ENCODE assay signal across 8 cellular contexts in the genomic region with DNA sequence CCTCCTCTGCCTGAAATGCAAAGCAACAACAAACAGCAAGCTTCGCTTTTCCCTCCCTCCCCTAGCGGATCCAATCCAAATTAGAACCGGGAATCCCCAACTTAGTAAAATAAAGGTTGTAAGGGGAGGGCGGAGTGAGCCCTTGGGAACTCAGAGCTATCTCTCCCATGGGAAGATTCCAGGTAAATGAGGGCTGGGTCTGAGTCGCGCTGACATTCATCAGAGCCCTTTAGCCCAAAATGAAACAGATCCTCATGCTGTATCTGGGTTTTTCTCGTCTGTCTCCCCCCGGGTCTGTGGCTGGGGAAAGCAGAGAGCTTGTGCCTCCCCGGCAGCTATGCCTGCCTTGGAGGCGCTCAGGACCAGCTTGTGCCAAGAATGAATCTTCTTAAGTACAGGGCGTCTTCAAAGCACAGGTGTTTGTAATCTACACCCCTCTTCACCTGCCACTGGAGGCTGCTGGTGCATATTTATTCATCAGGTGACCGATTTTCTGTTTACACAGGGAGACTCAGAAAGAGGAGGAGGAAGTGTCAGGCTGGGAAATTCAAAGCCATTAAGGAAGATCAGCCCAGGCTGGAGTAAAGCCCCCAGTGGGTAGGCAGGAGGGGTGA. TPM values are rescaled to one million over a fixed set of nuclear protein-coding genes. Genes with fewer than 3 reads are reported as not detected.
DNase-seq lines count a peak whose midpoint lies in the region; ATAC-seq and TF ChIP-seq lines count a peak whose summit lies in the region.

No MANE protein-coding gene starts in this region.

- H3K27ac ChIP-seq in neural cell (ENCODE audit: low read length) = peak overlapping the region; percentile 99

- ATAC-seq in activated CD8-positive, alpha-beta memory T cell treated with anti-CD3 and anti-CD28 coated beads, Interleukin-2, amount 10 ng/mL, durations not matched to agents 7 days and 5 days = no peak
- ATAC-seq in effector memory CD8-positive, alpha-beta T cell (replicated peaks) = no peak

- no peaks in the 10 kb centered on the region for H3K9me2 ChIP-seq in neural cell (ENCODE audit: insufficient read depth, low read length)

- peak overlapping the region; percentile 66 for H3K27ac Mint-ChIP-seq in activated CD8-positive, alpha-beta memory T cell treated with anti-CD3 and anti-CD28 coated beads, Interleukin-2, amount 10 ng/mL, durations not matched to agents 7 days and 5 days
- H3K27ac Mint-ChIP-seq in effector memory CD8-positive, alpha-beta T cell = peak overlapping the region; percentile 94 to 95

- peaks cover 3% of the 10 kb centered on the region for H3K36me3 Mint-ChIP-seq in activated CD8-positive, alpha-beta memory T cell treated with anti-CD3 and anti-CD28 coated beads, Interleukin-2, amount 10 ng/mL, durations not matched to agents 7 days and 5 days
- peaks cover 68% of the 10 kb centered on the region for H3K36me3 Mint-ChIP-seq in effector memory CD8-positive, alpha-beta T cell (ENCODE audit: insufficient read depth)

- peaks cover 26% of the 10 kb centered on the region for H4K20me1 ChIP-seq in neural cell (ENCODE audit: insufficient read depth)

- no peak for TF ChIP-seq EP300 in neural cell (conservative IDR thresholded peaks at IDR 0.05; ENCODE audit: poor library complexity, severe bottlenecking)

- peak overlapping the region; percentile 71 for H3K4me2 ChIP-seq in neural cell (ENCODE audit: low read length)

- H3K27me3 Mint-ChIP-seq in activated CD8-positive, alpha-beta memory T cell treated with anti-CD3 and anti-CD28 coated beads, Interleukin-2, amount 10 ng/mL, durations not matched to agents 7 days and 5 days = no peaks in the 10 kb centered on the region
- no peaks in the 10 kb centered on the region for H3K27me3 Mint-ChIP-seq in effector memory CD8-positive, alpha-beta T cell

- TF ChIP-seq CTCF in neural cell (IDR thresholded peaks at IDR 0.05; ENCODE audit: poor library complexity, severe bottlenecking) (peak; percentile 52), GM13976 (IDR thresholded peaks at IDR 0.05; ENCODE audit: borderline replicate concordance, control extremely low read depth, extremely low read depth, insufficient read depth, missing control alignments) (no peak), GM10266 (IDR thresholded peaks at IDR 0.05; ENCODE audit: control insufficient read depth, insufficient read depth, low read depth, missing control alignments) (no peak)

- H2AFZ ChIP-seq in neural cell (ENCODE audit: low read depth, low read length) = no peak overlapping the region

- H3K9me3 ChIP-seq in neural cell (ENCODE audit: low read length) = no peaks in the 10 kb centered on the region

- H3K4me1 Mint-ChIP-seq in activated CD8-positive, alpha-beta memory T cell treated with anti-CD3 and anti-CD28 coated beads, Interleukin-2, amount 10 ng/mL, durations not matched to agents 7 days and 5 days = peaks cover 29% of the 10 kb centered on the region
- H3K4me1 Mint-ChIP-seq in effector memory CD8-positive, alpha-beta T cell (ENCODE audit: low read depth in 2 of 2) = peaks cover 49 to 67% of the 10 kb centered on the region in 2 donors

- no peaks in the 10 kb centered on the region for H3F3A ChIP-seq in neural cell (ENCODE audit: insufficient read depth, low read length, poor library complexity, severe bottlenecking)

- CTCF ChIA-PET in activated CD8-positive, alpha-beta memory T cell treated with anti-CD3 and anti-CD28 coated beads, Interleukin-2, amount 10 ng/mL, durations not matched to agents 7 days and 5 days (lab: Charles Lee) = interaction anchor here (1.6 to 5.3 kb wide), 6 partner anchors 11 to 138 kb away, joined by 4 to 35 read pairs (median 12); no protein-coding TSS in a partner anchor

- peak; percentile 59 for TF ChIP-seq RAD21 in neural cell (conservative IDR thresholded peaks at IDR 0.05)

- H3K4me3 Mint-ChIP-seq in activated CD8-positive, alpha-beta memory T cell treated with anti-CD3 and anti-CD28 coated beads, Interleukin-2, amount 10 ng/mL, durations not matched to agents 7 days and 5 days = peak overlapping the region; percentile 87
- peak overlapping the region; percentile 90 to 95 for H3K4me3 Mint-ChIP-seq in effector memory CD8-positive, alpha-beta T cell

- H3K4me3 ChIP-seq in neural cell (ENCODE audit: low read length) = peak overlapping the region; percentile 90

- DNase-seq in activated CD8-positive, alpha-beta memory T cell treated with anti-CD3 and anti-CD28 coated beads, Interleukin-2, amount 10 ng/mL, durations not matched to agents 7 days and 5 days = no peak
- no peak for DNase-seq in activated CD8-positive, alpha-beta memory T cell treated with anti-CD3 and anti-CD28 coated beads, Interleukin-2, amount 50 U/mL, for 48 hours
- DNase-seq in NCI-H69 (lab: John Stamatoyannopoulos, UW) (peak; percentile 94), GM13976 (ENCODE audit: low spot score) (no peak), dedifferentiated amniotic fluid mesenchymal stem cell (ENCODE audit: extremely low spot score) (no peak), GM10266 (ENCODE audit: extremely low spot score) (no peak)
- no peak for DNase-seq in effector memory CD8-positive, alpha-beta T cell

- in situ Hi-C loops in GM13976 (cut with MboI; ENCODE audit: low sequenced_read_pairs, unreplicated experiment) = loop anchor here (10.0 kb wide), 1 partner anchor 47 kb away; no protein-coding TSS in a partner anchor

- H3K36me3 ChIP-seq in neural cell (ENCODE audit: insufficient read depth, low read length) = no peaks in the 10 kb centered on the region

- H3K9ac ChIP-seq in neural cell (ENCODE audit: low read length) = peak overlapping the region; percentile 99

- H3K79me2 ChIP-seq in neural cell (replicated peaks; ENCODE audit: insufficient read depth, low read length) = peaks cover 81% of the 10 kb centered on the region

- H3K27me3 ChIP-seq in neural cell (ENCODE audit: insufficient read depth, low read depth, low read length) = no peaks in the 10 kb centered on the region

- no peaks in the 10 kb centered on the region for H3K9me3 Mint-ChIP-seq in activated CD8-positive, alpha-beta memory T cell treated with anti-CD3 and anti-CD28 coated beads, Interleukin-2, amount 10 ng/mL, durations not matched to agents 7 days and 5 days (ENCODE audit: low read depth)
- H3K9me3 Mint-ChIP-seq in effector memory CD8-positive, alpha-beta T cell = no peaks in the 10 kb centered on the region

TF ChIP-seq in neural cell, 6 proteins besides CTCF, POLR2A, EP300 and RAD21:
- no peak for TF ChIP-seq EZH2 (IDR thresholded peaks at IDR 0.05; ENCODE audit: borderline replicate concordance, insufficient read depth, low read length, poor library complexity, severe bottlenecking)
- TF ChIP-seq, protein P1, sequence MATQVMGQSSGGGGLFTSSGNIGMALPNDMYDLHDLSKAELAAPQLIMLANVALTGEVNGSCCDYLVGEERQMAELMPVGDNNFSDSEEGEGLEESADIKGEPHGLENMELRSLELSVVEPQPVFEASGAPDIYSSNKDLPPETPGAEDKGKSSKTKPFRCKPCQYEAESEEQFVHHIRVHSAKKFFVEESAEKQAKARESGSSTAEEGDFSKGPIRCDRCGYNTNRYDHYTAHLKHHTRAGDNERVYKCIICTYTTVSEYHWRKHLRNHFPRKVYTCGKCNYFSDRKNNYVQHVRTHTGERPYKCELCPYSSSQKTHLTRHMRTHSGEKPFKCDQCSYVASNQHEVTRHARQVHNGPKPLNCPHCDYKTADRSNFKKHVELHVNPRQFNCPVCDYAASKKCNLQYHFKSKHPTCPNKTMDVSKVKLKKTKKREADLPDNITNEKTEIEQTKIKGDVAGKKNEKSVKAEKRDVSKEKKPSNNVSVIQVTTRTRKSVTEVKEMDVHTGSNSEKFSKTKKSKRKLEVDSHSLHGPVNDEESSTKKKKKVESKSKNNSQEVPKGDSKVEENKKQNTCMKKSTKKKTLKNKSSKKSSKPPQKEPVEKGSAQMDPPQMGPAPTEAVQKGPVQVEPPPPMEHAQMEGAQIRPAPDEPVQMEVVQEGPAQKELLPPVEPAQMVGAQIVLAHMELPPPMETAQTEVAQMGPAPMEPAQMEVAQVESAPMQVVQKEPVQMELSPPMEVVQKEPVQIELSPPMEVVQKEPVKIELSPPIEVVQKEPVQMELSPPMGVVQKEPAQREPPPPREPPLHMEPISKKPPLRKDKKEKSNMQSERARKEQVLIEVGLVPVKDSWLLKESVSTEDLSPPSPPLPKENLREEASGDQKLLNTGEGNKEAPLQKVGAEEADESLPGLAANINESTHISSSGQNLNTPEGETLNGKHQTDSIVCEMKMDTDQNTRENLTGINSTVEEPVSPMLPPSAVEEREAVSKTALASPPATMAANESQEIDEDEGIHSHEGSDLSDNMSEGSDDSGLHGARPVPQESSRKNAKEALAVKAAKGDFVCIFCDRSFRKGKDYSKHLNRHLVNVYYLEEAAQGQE (IDR thresholded peaks at IDR 0.05; ENCODE audit: borderline replicate concordance) = peak; percentile 29
- peak; percentile 19 for TF ChIP-seq MXI1 (conservative IDR thresholded peaks at IDR 0.05; ENCODE audit: poor library complexity, severe bottlenecking)
- peak; percentile 23 for TF ChIP-seq POLR2AphosphoS5 (IDR thresholded peaks at IDR 0.05)
- TF ChIP-seq SMC3 (conservative IDR thresholded peaks at IDR 0.05; ENCODE audit: poor library complexity) = peak; percentile 67
- TF ChIP-seq TAF1 (IDR thresholded peaks at IDR 0.05; ENCODE audit: low read depth) = peak; percentile 25

RNA-seq across cellular contexts. Expression of gene GSE1, which starts 55.0 kb away (rescaled TPM):
- total RNA-seq in activated CD8-positive, alpha-beta memory T cell treated with anti-CD3 and anti-CD28 coated beads, Interleukin-2, amount 10 ng/mL, durations not matched to agents 7 days and 5 days = 10 to 100 TPM; 43.1 to 55.1 TPM
- 35.6 and 38.3 TPM in 2 replicates for polyA plus RNA-seq in neural cell
- 65.7 and 89.0 TPM in 2 replicates for polyA minus RNA-seq in neural cell
